In genomic region chr7:135853499-135853898, GRCh38 we compare ENCODE assay signal across 15 cellular contexts.
DNase-seq lines count a peak whose midpoint lies in the region; ATAC-seq and TF ChIP-seq lines count a peak whose summit lies in the region.
"Had no signal": no experiment of that assay in that cellular context is flagged by ENCODE, and none has a peak within 500 bp of the region (broad histone marks: within the 10 kb centered on the region; RNA-seq: fewer than 3 reads in every experiment).

No MANE protein-coding gene starts in this region.

- peak; percentile 22 for DNase-seq in EL
- peak; percentile 71 for DNase-seq in RPMI7951 (ENCODE audit: low read depth)
- DNase-seq in fibroblast of mammary gland (ENCODE audit: low read depth) = peak; percentile 15
- DNase-seq in nephron progenitor cell = no peak
- no peak for DNase-seq in NCI-H1092 (lab: John Stamatoyannopoulos, UW)
- DNase-seq in T-helper 9 cell = no peak
- DNase-seq in NCI-H524 treated with DMSO at 0.1 percent for 48 hours (lab: John Stamatoyannopoulos, UW) = no peak
- DNase-seq: activated CD8-positive, alpha-beta T cell treated with anti-CD3 and anti-CD28 coated beads for 36 hours; hippocampal formation; natural killer cell; NCI-H2081; NCI-H526 treated with DMSO at 0.1 percent for 48 hours had no signal

- H3K27ac Mint-ChIP-seq in nephron progenitor cell = peak overlapping the region; percentile 92
- H3K27ac Mint-ChIP-seq: activated CD8-positive, alpha-beta T cell treated with anti-CD3 and anti-CD28 coated beads for 36 hours; natural killer cell had no signal

- ATAC-seq in GM19455 (IDR thresholded peaks at IDR 0.05; ENCODE audit: unreplicated experiment) = no peak
- ATAC-seq: activated CD8-positive, alpha-beta T cell treated with anti-CD3 and anti-CD28 coated beads for 36 hours; natural killer cell had no signal

- TF ChIP-seq CTCF in fibroblast of mammary gland (conservative IDR thresholded peaks at IDR 0.05; ENCODE audit: control insufficient read depth, insufficient read depth, low read depth, low read length) (no peak), nephron progenitor cell (IDR thresholded peaks at IDR 0.05) (no peak)

- no peaks in the 10 kb centered on the region for H3K36me3 Mint-ChIP-seq in nephron progenitor cell (ENCODE audit: low read depth)
- H3K36me3 Mint-ChIP-seq: natural killer cell had no signal

- H3K4me3 ChIP-seq in fibroblast of mammary gland (ENCODE audit: control insufficient read depth, low read depth, low read length) = no peak overlapping the region
- H3K4me3 ChIP-seq: PC-9 had no signal

- H3K4me3 Mint-ChIP-seq in nephron progenitor cell = no peak overlapping the region
- H3K4me3 Mint-ChIP-seq: activated CD8-positive, alpha-beta T cell treated with anti-CD3 and anti-CD28 coated beads for 36 hours; central memory CD8-positive, alpha-beta T cell; natural killer cell had no signal

- H3K4me1 Mint-ChIP-seq in nephron progenitor cell = peaks cover 21% of the 10 kb centered on the region

- no peaks in the 10 kb centered on the region for H3K27me3 Mint-ChIP-seq in nephron progenitor cell (ENCODE audit: low read depth, poor library complexity)
- H3K27me3 Mint-ChIP-seq: central memory CD8-positive, alpha-beta T cell had no signal

- peaks cover 37% of the 10 kb centered on the region for H3K9me3 Mint-ChIP-seq in nephron progenitor cell
- H3K9me3 Mint-ChIP-seq: central memory CD8-positive, alpha-beta T cell; natural killer cell had no signal

Comparison
In these comparisons a context has a peak if more than half of its experiments do, and no peak if none do; other contexts are left out.
1. DNase-seq: peak in EL (single experiment), RPMI7951 (single experiment) and fibroblast of mammary gland (single experiment); none in nephron progenitor cell (single experiment), NCI-H1092 (single experiment), T-helper 9 cell (single experiment) and NCI-H524 treated with DMSO at 0.1 percent for 48 hours (single experiment).